Comparison of ENCODE assay signal across 18 cellular contexts in genomic region chrX:38820751-38821150, GRCh38. TPM values are rescaled to one million over a fixed set of nuclear protein-coding genes. Genes with fewer than 3 reads are reported as not detected.
DNase-seq lines count a peak whose midpoint lies in the region; ATAC-seq and TF ChIP-seq lines count a peak whose summit lies in the region.
"Had no signal": no experiment of that assay in that cellular context is flagged by ENCODE, and none has a peak within 500 bp of the region (broad histone marks: within the 10 kb centered on the region; RNA-seq: fewer than 3 reads in every experiment).

No MANE protein-coding gene starts in this region.

- DNase-seq in Calu3 (peak; percentile 13), HCEC 1CT (peak; percentile 47), epithelial cell of esophagus (ENCODE audit: low read depth) (peak; percentile 46), psoas muscle (no peak), EL (no peak), middle frontal gyrus (ENCODE audit: extremely low spot score, low spot score) (no peak)
- DNase-seq in T-helper 2 cell treated with Interferon-gamma antibody and Interleukin-4, amounts not matched to agents 5 μg/mL and 100 μg/mL, for 36 hours (ENCODE audit: low spot score): no peak
- DNase-seq: 8988T; CD4-positive, alpha-beta memory T cell; DMS79 treated with DMSO at 0.1 percent for 48 hours had no signal

- H3K9me3 ChIP-seq in psoas muscle: no peaks in the 10 kb centered on the region
- H3K9me3 ChIP-seq: BLaER1, HAP-1 had no signal

- peaks cover 0 to 3% (median 0%) of the 10 kb centered on the region in 3 donors for H3K27me3 ChIP-seq in psoas muscle (ENCODE audit: insufficient read depth in 3 of 3, low read length in 2 of 3)
- H3K27me3 ChIP-seq: BLaER1 had no signal

- 38 to 53% (median 40%) methylated on average over 2 of the region's 2 CpGs for WGBS in psoas muscle, 3 donors

- intact Hi-C loops in Calu3 (cut with micrococcal nuclease; ENCODE audit: unreplicated experiment): no loop called here
- intact Hi-C loops in psoas muscle (cut with DNase I): no loop called here

- no peaks in the 10 kb centered on the region for H3K36me3 ChIP-seq in psoas muscle (ENCODE audit: insufficient read depth in 1 of 2, low read depth in 1 of 2)
- H3K36me3 ChIP-seq: BLaER1, HAP-1 had no signal

- CTCF ChIA-PET in Calu3 (lab: Charles Lee): no interaction called here

- H3K36me3 Mint-ChIP-seq in Calu3 (ENCODE audit: insufficient read depth, unreplicated experiment): no peaks in the 10 kb centered on the region
- H3K36me3 Mint-ChIP-seq in T-helper 2 cell treated with Interferon-gamma antibody and Interleukin-4, amounts not matched to agents 5 μg/mL and 100 μg/mL, for 36 hours (ENCODE audit: low read depth): peaks cover 3% of the 10 kb centered on the region
- H3K36me3 Mint-ChIP-seq: CD14-positive monocyte; CD4-positive, alpha-beta memory T cell; IgD-negative memory B cell had no signal

- H3K27ac ChIP-seq in psoas muscle: no peak overlapping the region
- H3K27ac ChIP-seq: BLaER1, HL-60 had no signal

- H3K4me1 ChIP-seq in psoas muscle: no peaks in the 10 kb centered on the region

- H3K27ac Mint-ChIP-seq in Calu3 (ENCODE audit: unreplicated experiment): no peak overlapping the region
- no peak overlapping the region for H3K27ac Mint-ChIP-seq in T-helper 2 cell treated with Interferon-gamma antibody and Interleukin-4, amounts not matched to agents 5 μg/mL and 100 μg/mL, for 36 hours
- H3K27ac Mint-ChIP-seq: CD14-positive monocyte; CD4-positive, alpha-beta memory T cell; IgD-negative memory B cell had no signal

- H3K9me3 Mint-ChIP-seq in Calu3 (ENCODE audit: low read depth, unreplicated experiment): no peaks in the 10 kb centered on the region
- peaks cover under 1% of the 10 kb centered on the region for H3K9me3 Mint-ChIP-seq in T-helper 2 cell treated with Interferon-gamma antibody and Interleukin-4, amounts not matched to agents 5 μg/mL and 100 μg/mL, for 36 hours
- H3K9me3 Mint-ChIP-seq: CD14-positive monocyte had no signal

- H3K27me3 Mint-ChIP-seq in Calu3 (ENCODE audit: unreplicated experiment): no peaks in the 10 kb centered on the region
- H3K27me3 Mint-ChIP-seq in T-helper 2 cell treated with Interferon-gamma antibody and Interleukin-4, amounts not matched to agents 5 μg/mL and 100 μg/mL, for 36 hours (ENCODE audit: low read depth): no peaks in the 10 kb centered on the region

- TF ChIP-seq CTCF in Calu3 (IDR thresholded peaks at IDR 0.05; ENCODE audit: unreplicated experiment): no peak
- TF ChIP-seq CTCF in epithelial cell of esophagus (IDR thresholded peaks at IDR 0.05; ENCODE audit: insufficient read depth, low read depth, low read length, missing control alignments): no peak
- TF ChIP-seq CTCF in psoas muscle (IDR thresholded peaks at IDR 0.05): no peak

- H3K4me3 Mint-ChIP-seq in Calu3 (ENCODE audit: low read depth, unreplicated experiment): no peak overlapping the region
- H3K4me3 Mint-ChIP-seq in T-helper 2 cell treated with Interferon-gamma antibody and Interleukin-4, amounts not matched to agents 5 μg/mL and 100 μg/mL, for 36 hours: no peak overlapping the region
- H3K4me3 Mint-ChIP-seq: CD14-positive monocyte; CD4-positive, alpha-beta memory T cell; IgD-negative memory B cell had no signal

- ATAC-seq in psoas muscle (peak; percentile 55 to 84 (median 74)), HG03025 (IDR thresholded peaks at IDR 0.05; ENCODE audit: low FRiP score, unreplicated experiment) (no peak)
- ATAC-seq: GM12878 had no signal

- H3K4me1 Mint-ChIP-seq in Calu3 (ENCODE audit: low read depth, unreplicated experiment): peaks cover 12% of the 10 kb centered on the region
- peaks cover 9% of the 10 kb centered on the region for H3K4me1 Mint-ChIP-seq in T-helper 2 cell treated with Interferon-gamma antibody and Interleukin-4, amounts not matched to agents 5 μg/mL and 100 μg/mL, for 36 hours (ENCODE audit: low read depth)
- H3K4me1 Mint-ChIP-seq: IgD-negative memory B cell had no signal

- no peak overlapping the region for H3K4me3 ChIP-seq in epithelial cell of esophagus (ENCODE audit: low read length)
- H3K4me3 ChIP-seq in psoas muscle: no peak overlapping the region
- H3K4me3 ChIP-seq: BLaER1, GM12878, HAP-1 had no signal

- BruUV-seq in Calu3 (replicated peaks; lab: Mats Ljungman, UMichigan): no TSS peak

RNA-seq across cellular contexts. Expression of gene MID1IP1, which starts 19.5 kb away (rescaled TPM):
- total RNA-seq in Calu3 (2022) (46.7 and 53.5 TPM in 2 replicates), psoas muscle (100 to 1,000 TPM in 3 of 4 donors, 10 to 100 TPM in 1; 57.5 to 129 (median 121) TPM)
- polyA plus RNA-seq in psoas muscle: 10 to 100 TPM; 11.0 to 91.2 (median 45.5) TPM
- total RNA-seq: HT1080 had no signal

Comparison
In these comparisons a context has a peak if more than half of its experiments do, and no peak if none do; other contexts are left out.
1. DNase-seq: peak in Calu3 (single experiment), HCEC 1CT (single experiment) and epithelial cell of esophagus (single experiment); none in psoas muscle (0 of 2), EL (single experiment), T-helper 2 cell treated with Interferon-gamma antibody and Interleukin-4, amounts not matched to agents 5 μg/mL and 100 μg/mL, for 36 hours (single experiment) and middle frontal gyrus (single experiment).